ENCODE assay signal across 10 cellular contexts in the genomic region with DNA sequence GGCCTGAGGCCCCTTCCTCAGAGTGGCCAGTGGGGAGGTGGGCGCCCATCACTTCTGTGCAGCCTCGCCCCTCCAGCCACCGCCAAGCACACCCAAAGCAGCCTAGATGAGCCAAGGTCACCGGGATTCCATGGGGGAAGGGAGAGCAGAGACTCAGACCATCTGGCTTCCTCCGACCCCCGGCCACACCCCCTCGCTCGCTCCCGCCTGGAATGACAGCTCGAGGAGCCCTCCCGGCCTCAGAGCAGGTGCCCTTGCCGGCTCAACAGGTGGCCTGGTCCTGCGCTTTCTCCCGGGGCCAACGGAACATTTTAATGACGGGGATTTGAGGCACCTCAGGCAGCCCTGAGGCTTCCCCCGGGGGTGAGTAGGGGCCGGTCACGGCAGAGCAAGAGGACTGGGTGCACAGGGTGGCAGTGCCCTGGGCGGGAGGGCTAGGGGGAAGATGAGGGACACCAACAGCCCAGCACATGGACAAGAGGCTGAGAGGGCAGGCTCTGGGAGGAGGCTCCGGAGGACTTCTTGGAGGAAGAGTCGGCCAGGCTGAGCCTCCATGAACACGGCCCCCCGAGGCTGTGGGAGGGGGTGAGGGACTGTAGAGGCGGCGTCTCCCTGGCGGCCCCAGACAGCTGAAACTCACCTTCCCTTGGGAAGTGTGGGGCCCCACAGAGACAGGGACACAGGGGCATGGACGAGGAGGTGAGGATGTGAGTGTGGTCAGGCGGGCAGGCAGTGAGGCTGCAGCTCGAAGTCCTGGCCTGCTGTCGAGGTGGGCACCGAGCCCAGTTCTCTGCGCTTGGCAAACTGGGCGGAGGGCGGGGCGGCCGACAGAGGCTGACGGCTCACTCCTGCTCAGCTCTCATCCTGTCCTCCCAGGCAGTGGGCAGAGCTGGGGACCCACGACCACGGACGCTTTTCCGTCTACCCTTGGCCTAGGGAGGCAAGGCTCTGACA. TPM values are rescaled to one million over a fixed set of nuclear protein-coding genes. Genes with fewer than 3 reads are reported as not detected.
DNase-seq lines count a peak whose midpoint lies in the region; ATAC-seq lines count a peak whose summit lies in the region.
"Had no signal": no experiment of that assay in that cellular context is flagged by ENCODE, and none has a peak within 500 bp of the region (broad histone marks: within the 10 kb centered on the region; RNA-seq: fewer than 3 reads in every experiment).

No MANE protein-coding gene starts in this region.

- no peaks in the 10 kb centered on the region for H3K36me3 Mint-ChIP-seq in activated CD4-positive, alpha-beta memory T cell treated with anti-CD3 and anti-CD28 coated beads, Interleukin-2, amount 10 ng/mL, durations not matched to agents 7 days and 5 days (ENCODE audit: low read depth)
- H3K36me3 Mint-ChIP-seq: stimulated activated memory B cell treated with anti-CD40 and anti-IgM and Interleukin-4, amounts not matched to agents 10 μg/mL and 1 μg/mL and 100 μg/mL, for 72 hours had no signal

- H3K4me3 Mint-ChIP-seq in activated CD4-positive, alpha-beta memory T cell treated with anti-CD3 and anti-CD28 coated beads, Interleukin-2, amount 10 ng/mL, durations not matched to agents 7 days and 5 days: no peak overlapping the region
- H3K4me3 Mint-ChIP-seq: stimulated activated memory B cell treated with anti-CD40 and anti-IgM and Interleukin-4, amounts not matched to agents 10 μg/mL and 1 μg/mL and 100 μg/mL, for 72 hours had no signal

- no peaks in the 10 kb centered on the region for H3K9me3 Mint-ChIP-seq in activated CD4-positive, alpha-beta memory T cell treated with anti-CD3 and anti-CD28 coated beads, Interleukin-2, amount 10 ng/mL, durations not matched to agents 7 days and 5 days

- no peaks in the 10 kb centered on the region for H3K4me1 Mint-ChIP-seq in activated CD4-positive, alpha-beta memory T cell treated with anti-CD3 and anti-CD28 coated beads, Interleukin-2, amount 10 ng/mL, durations not matched to agents 7 days and 5 days
- H3K4me1 Mint-ChIP-seq: stimulated activated memory B cell treated with anti-CD40 and anti-IgM and Interleukin-4, amounts not matched to agents 10 μg/mL and 1 μg/mL and 100 μg/mL, for 72 hours had no signal

- ATAC-seq in GM19023 (IDR thresholded peaks at IDR 0.05; ENCODE audit: unreplicated experiment): no peak
- no peak for ATAC-seq in GM18498 (IDR thresholded peaks at IDR 0.05; ENCODE audit: unreplicated experiment)
- no peak for ATAC-seq in HG03457 (IDR thresholded peaks at IDR 0.05; ENCODE audit: unreplicated experiment)
- ATAC-seq: stimulated activated memory B cell treated with anti-CD40 and anti-IgM and Interleukin-4, amounts not matched to agents 10 μg/mL and 1 μg/mL and 100 μg/mL, for 72 hours had no signal

- DNase-seq in DMS153 treated with DMSO at 0.1 percent for 48 hours (lab: John Stamatoyannopoulos, UW; ENCODE audit: unreplicated experiment): peak; percentile 25
- DNase-seq in NCI-H2171 (lab: John Stamatoyannopoulos, UW): peak; percentile 51
- peak; percentile 53 for DNase-seq in cerebellar cortex (ENCODE audit: low spot score)
- DNase-seq in renal cortical epithelial cell (ENCODE audit: low read depth): peak; percentile 20
- DNase-seq in activated CD4-positive, alpha-beta memory T cell treated with anti-CD3 and anti-CD28 coated beads, Interleukin-2, amount 10 ng/mL, durations not matched to agents 7 days and 5 days: no peak
- DNase-seq: KBM-7 had no signal

- POLR2A ChIA-PET in activated CD4-positive, alpha-beta memory T cell treated with anti-CD3 and anti-CD28 coated beads, Interleukin-2, amount 10 ng/mL, durations not matched to agents 7 days and 5 days (lab: Charles Lee): no interaction called here

- CTCF ChIA-PET in activated CD4-positive, alpha-beta memory T cell treated with anti-CD3 and anti-CD28 coated beads, Interleukin-2, amount 10 ng/mL, durations not matched to agents 7 days and 5 days (lab: Charles Lee): no interaction called here

- H3K27ac Mint-ChIP-seq in activated CD4-positive, alpha-beta memory T cell treated with anti-CD3 and anti-CD28 coated beads, Interleukin-2, amount 10 ng/mL, durations not matched to agents 7 days and 5 days: no peak overlapping the region
- H3K27ac Mint-ChIP-seq: stimulated activated memory B cell treated with anti-CD40 and anti-IgM and Interleukin-4, amounts not matched to agents 10 μg/mL and 1 μg/mL and 100 μg/mL, for 72 hours had no signal

- H3K27me3 Mint-ChIP-seq in activated CD4-positive, alpha-beta memory T cell treated with anti-CD3 and anti-CD28 coated beads, Interleukin-2, amount 10 ng/mL, durations not matched to agents 7 days and 5 days: no peaks in the 10 kb centered on the region

RNA-seq across cellular contexts. Expression of a gene that starts 12.5 kb away (rescaled TPM):
- total RNA-seq in renal cortical epithelial cell: not detected in 2 replicates
- not detected for total RNA-seq in activated CD4-positive, alpha-beta memory T cell treated with anti-CD3 and anti-CD28 coated beads, Interleukin-2, amount 10 ng/mL, durations not matched to agents 7 days and 5 days

RNA-seq across cellular contexts. Expression of a gene that starts 36.0 kb away (rescaled TPM):
- total RNA-seq in renal cortical epithelial cell: 0.40 TPM in 1 of 2 replicates, not detected in the other
- total RNA-seq in activated CD4-positive, alpha-beta memory T cell treated with anti-CD3 and anti-CD28 coated beads, Interleukin-2, amount 10 ng/mL, durations not matched to agents 7 days and 5 days: not detected

RNA-seq across cellular contexts. Expression of a gene that starts 44.3 kb away (rescaled TPM):
- total RNA-seq in renal cortical epithelial cell: 1.0 and 36.2 TPM in 2 replicates
- under 1 TPM; 0.58 to 0.83 TPM for total RNA-seq in activated CD4-positive, alpha-beta memory T cell treated with anti-CD3 and anti-CD28 coated beads, Interleukin-2, amount 10 ng/mL, durations not matched to agents 7 days and 5 days
